Comparison of ENCODE assay signal across 25 cellular contexts in genomic region chr5:96995419-96995818, GRCh38. TPM values are rescaled to one million over a fixed set of nuclear protein-coding genes. Genes with fewer than 3 reads are reported as not detected.
DNase-seq lines count a peak whose midpoint lies in the region; ATAC-seq and TF ChIP-seq lines count a peak whose summit lies in the region.
"Had no signal": no experiment of that assay in that cellular context is flagged by ENCODE, and none has a peak within 500 bp of the region (broad histone marks: within the 10 kb centered on the region; RNA-seq: fewer than 3 reads in every experiment).

No MANE protein-coding gene starts in this region.

- no peak overlapping the region for H3K4me3 Mint-ChIP-seq in activated T-cell treated with anti-CD3 and anti-CD28 coated beads, Interleukin-2, amount 50 U/mL, for 72 hours
- no peak overlapping the region for H3K4me3 Mint-ChIP-seq in WTC11
- no peak overlapping the region for H3K4me3 Mint-ChIP-seq in stimulated activated naive B cell treated with anti-CD40 and anti-IgM and Interleukin-4, amounts not matched to agents 10 μg/mL and 1 μg/mL and 100 μg/mL, for 72 hours
- H3K4me3 Mint-ChIP-seq: activated CD8-positive, alpha-beta memory T cell treated with anti-CD3 and anti-CD28 coated beads, Interleukin-2, amount 10 ng/mL, durations not matched to agents 7 days and 5 days; dendritic cell treated with granulocyte-macrophage colony-stimulating factor and Interleukin-4, amounts not matched to agents 40 ng/mL and 50 ng/mL, for 4 days had no signal

- TF ChIP-seq CTCF in WTC11 (IDR thresholded peaks at IDR 0.05) (no peak), colonic mucosa (IDR thresholded peaks at IDR 0.05) (no peak)

- no peaks in the 10 kb centered on the region for H3K9me3 ChIP-seq in colonic mucosa
- H3K9me3 ChIP-seq: BE2C, gastroesophageal sphincter, prostate gland, sigmoid colon, upper lobe of right lung had no signal

- H3K36me3 ChIP-seq in colonic mucosa = no peaks in the 10 kb centered on the region
- H3K36me3 ChIP-seq: prostate gland had no signal

- H3K4me3 ChIP-seq in colonic mucosa = no peak overlapping the region
- H3K4me3 ChIP-seq: gastroesophageal sphincter, prostate gland, sigmoid colon, upper lobe of right lung had no signal

- DNase-seq in activated T-cell treated with anti-CD3 and anti-CD28 coated beads, Interleukin-2, amount 50 U/mL, for 72 hours = no peak
- DNase-seq in activated T-cell treated with anti-CD3 and anti-CD28 coated beads, Interleukin-2, amount 50 U/mL, for 48 hours = no peak
- DNase-seq in WTC11 (ENCODE audit: low spot score) = no peak
- DNase-seq in kidney glomerular epithelial cell (lab: John Stamatoyannopoulos, UW) = peak; percentile 5
- DNase-seq in stimulated activated naive B cell treated with anti-CD40 and anti-IgM and Interleukin-4, amounts not matched to agents 10 μg/mL and 1 μg/mL and 100 μg/mL, for 72 hours = no peak
- DNase-seq in central memory CD4-positive, alpha-beta T cell = no peak
- DNase-seq in SIG-M5 (lab: John Stamatoyannopoulos, UW) = no peak
- no peak for DNase-seq in colonic mucosa
- DNase-seq: activated CD4-positive, alpha-beta T cell treated with anti-CD3 and anti-CD28 coated beads for 1 hour; activated CD8-positive, alpha-beta memory T cell treated with anti-CD3 and anti-CD28 coated beads, Interleukin-2, amount 10 ng/mL, durations not matched to agents 7 days and 5 days; activated effector memory CD4-positive, alpha-beta T cell treated with anti-CD3 and anti-CD28 coated beads, Interleukin-2, amount 50 U/mL, for 16 hours; amygdala; BE2C; KG1; NCI-H1436 treated with DMSO at 0.1 percent for 48 hours; NCI-H524; SHP77 treated with DMSO at 0.1 percent for 48 hours; sigmoid colon; stimulated activated CD4-positive, alpha-beta T cell treated with anti-CD3 and anti-CD28 coated beads, Interleukin-15, amount 100 ng/mL, for 24 hours; SW 1271; upper lobe of right lung had no signal

- H3K4me1 Mint-ChIP-seq in activated T-cell treated with anti-CD3 and anti-CD28 coated beads, Interleukin-2, amount 50 U/mL, for 72 hours (ENCODE audit: low read depth) = peaks cover 26% of the 10 kb centered on the region
- peaks cover 6% of the 10 kb centered on the region; the same call in 1 of the 2 replicates for H3K4me1 Mint-ChIP-seq in WTC11
- peaks cover 10 to 25% of the 10 kb centered on the region in 2 donors for H3K4me1 Mint-ChIP-seq in stimulated activated naive B cell treated with anti-CD40 and anti-IgM and Interleukin-4, amounts not matched to agents 10 μg/mL and 1 μg/mL and 100 μg/mL, for 72 hours

- ATAC-seq in activated T-cell treated with anti-CD3 and anti-CD28 coated beads, Interleukin-2, amount 50 U/mL, for 72 hours (replicated peaks in 1 of 2) = no peak
- no peak for ATAC-seq in WTC11
- no peak for ATAC-seq in stimulated activated naive B cell treated with anti-CD40 and anti-IgM and Interleukin-4, amounts not matched to agents 10 μg/mL and 1 μg/mL and 100 μg/mL, for 72 hours (replicated peaks)
- ATAC-seq: activated CD8-positive, alpha-beta memory T cell treated with anti-CD3 and anti-CD28 coated beads, Interleukin-2, amount 10 ng/mL, durations not matched to agents 7 days and 5 days; gastroesophageal sphincter; Panc1; upper lobe of right lung had no signal

- no peak overlapping the region for H3K27ac ChIP-seq in colonic mucosa
- H3K27ac ChIP-seq: gastroesophageal sphincter, prostate gland, sigmoid colon, upper lobe of right lung had no signal

- H3K9me3 Mint-ChIP-seq in activated T-cell treated with anti-CD3 and anti-CD28 coated beads, Interleukin-2, amount 50 U/mL, for 72 hours = no peaks in the 10 kb centered on the region
- peaks cover 9% of the 10 kb centered on the region for H3K9me3 Mint-ChIP-seq in WTC11
- no peaks in the 10 kb centered on the region for H3K9me3 Mint-ChIP-seq in stimulated activated naive B cell treated with anti-CD40 and anti-IgM and Interleukin-4, amounts not matched to agents 10 μg/mL and 1 μg/mL and 100 μg/mL, for 72 hours
- H3K9me3 Mint-ChIP-seq: dendritic cell treated with granulocyte-macrophage colony-stimulating factor and Interleukin-4, amounts not matched to agents 40 ng/mL and 50 ng/mL, for 4 days had no signal

- peak overlapping the region; percentile 48 for H3K27ac Mint-ChIP-seq in activated T-cell treated with anti-CD3 and anti-CD28 coated beads, Interleukin-2, amount 50 U/mL, for 72 hours
- H3K27ac Mint-ChIP-seq in WTC11 = peak overlapping the region; percentile 37; the same call in 1 of the 2 replicates
- peak overlapping the region; percentile 91 for H3K27ac Mint-ChIP-seq in stimulated activated naive B cell treated with anti-CD40 and anti-IgM and Interleukin-4, amounts not matched to agents 10 μg/mL and 1 μg/mL and 100 μg/mL, for 72 hours
- H3K27ac Mint-ChIP-seq: dendritic cell treated with granulocyte-macrophage colony-stimulating factor and Interleukin-4, amounts not matched to agents 40 ng/mL and 50 ng/mL, for 4 days had no signal

- H3K27me3 ChIP-seq in colonic mucosa = no peaks in the 10 kb centered on the region
- H3K27me3 ChIP-seq: BE2C, gastroesophageal sphincter, sigmoid colon, upper lobe of right lung had no signal

- H3K4me1 ChIP-seq in colonic mucosa = no peaks in the 10 kb centered on the region
- H3K4me1 ChIP-seq: BE2C, gastroesophageal sphincter, prostate gland, sigmoid colon, upper lobe of right lung had no signal

- intact Hi-C loops in colonic mucosa (cut with DNase I) = loop anchor here (10.0 kb wide), 1 partner anchor 149 kb away; the partner anchor contains the start of gene LIX1

- H3K27me3 Mint-ChIP-seq in activated T-cell treated with anti-CD3 and anti-CD28 coated beads, Interleukin-2, amount 50 U/mL, for 72 hours (ENCODE audit: low read depth) = no peaks in the 10 kb centered on the region
- no peaks in the 10 kb centered on the region for H3K27me3 Mint-ChIP-seq in WTC11 (ENCODE audit: low read depth)
- H3K27me3 Mint-ChIP-seq in stimulated activated naive B cell treated with anti-CD40 and anti-IgM and Interleukin-4, amounts not matched to agents 10 μg/mL and 1 μg/mL and 100 μg/mL, for 72 hours = no peaks in the 10 kb centered on the region
- H3K27me3 Mint-ChIP-seq: activated CD8-positive, alpha-beta memory T cell treated with anti-CD3 and anti-CD28 coated beads, Interleukin-2, amount 10 ng/mL, durations not matched to agents 7 days and 5 days; dendritic cell treated with granulocyte-macrophage colony-stimulating factor and Interleukin-4, amounts not matched to agents 40 ng/mL and 50 ng/mL, for 4 days had no signal

- POLR2A ChIA-PET in WTC11 (lab: Charles Lee) = no interaction called here

- CTCF ChIA-PET in WTC11 (lab: Charles Lee) = interaction anchor here (0.7 kb wide), 1 partner anchor 147 kb away, joined by 4 read pairs; the partner anchor contains the start of gene LIX1

- H3K36me3 Mint-ChIP-seq in activated T-cell treated with anti-CD3 and anti-CD28 coated beads, Interleukin-2, amount 50 U/mL, for 72 hours (ENCODE audit: insufficient read depth in 2 of 2) = peaks cover 12 to 35% of the 10 kb centered on the region in 2 donors
- H3K36me3 Mint-ChIP-seq in WTC11 = peaks cover 4% of the 10 kb centered on the region; the same call in 1 of the 2 replicates
- H3K36me3 Mint-ChIP-seq in stimulated activated naive B cell treated with anti-CD40 and anti-IgM and Interleukin-4, amounts not matched to agents 10 μg/mL and 1 μg/mL and 100 μg/mL, for 72 hours = peaks cover 38 to 47% of the 10 kb centered on the region in 2 donors

- H3K9ac ChIP-seq in colonic mucosa (ENCODE audit: low read depth in 2 of 2, low read length in 2 of 2) = no peak overlapping the region

TF ChIP-seq in WTC11, 78 proteins besides CTCF, POLR2A, EP300 and RAD21 (continues in another document):
- TF ChIP-seq FOXK1 (CRISPR knock-in tag; IDR thresholded peaks at IDR 0.05) = no peak
- no peak for TF ChIP-seq NFATC4 (CRISPR knock-in tag; IDR thresholded peaks at IDR 0.05)
- TF ChIP-seq GRHL2 (CRISPR knock-in tag; IDR thresholded peaks at IDR 0.05; ENCODE audit: insufficient replicate concordance, severe bottlenecking) = no peak
- TF ChIP-seq ZNF425 (CRISPR knock-in tag; conservative IDR thresholded peaks at IDR 0.05) = no peak
- TF ChIP-seq ETV6 (CRISPR knock-in tag; IDR thresholded peaks at IDR 0.05) = no peak

RNA-seq across cellular contexts. Expression of gene LNPEP, which starts 59.5 kb away (rescaled TPM):
- total RNA-seq in activated T-cell treated with anti-CD3 and anti-CD28 coated beads, Interleukin-2, amount 50 U/mL, for 72 hours = 10 to 100 TPM; 75.7 to 80.3 TPM
- total RNA-seq in WTC11 (2021) = 4.7 to 6.4 TPM (median 5.2 TPM) in 3 replicates
- total RNA-seq in colonic mucosa = 10 to 100 TPM; 23.7 to 34.9 TPM

Comparison
In these comparisons a context has a peak if more than half of its experiments do, and no peak if none do; other contexts are left out.
1. H3K27ac Mint-ChIP-seq: peak in every context shown above with its lines; median percentile 91 in stimulated activated naive B cell treated with anti-CD40 and anti-IgM and Interleukin-4, amounts not matched to agents 10 μg/mL and 1 μg/mL and 100 μg/mL, for 72 hours; 48 in activated T-cell treated with anti-CD3 and anti-CD28 coated beads, Interleukin-2, amount 50 U/mL, for 72 hours; 37 in WTC11.